12 cellular contexts compared by ENCODE assay signal in the genomic region with DNA sequence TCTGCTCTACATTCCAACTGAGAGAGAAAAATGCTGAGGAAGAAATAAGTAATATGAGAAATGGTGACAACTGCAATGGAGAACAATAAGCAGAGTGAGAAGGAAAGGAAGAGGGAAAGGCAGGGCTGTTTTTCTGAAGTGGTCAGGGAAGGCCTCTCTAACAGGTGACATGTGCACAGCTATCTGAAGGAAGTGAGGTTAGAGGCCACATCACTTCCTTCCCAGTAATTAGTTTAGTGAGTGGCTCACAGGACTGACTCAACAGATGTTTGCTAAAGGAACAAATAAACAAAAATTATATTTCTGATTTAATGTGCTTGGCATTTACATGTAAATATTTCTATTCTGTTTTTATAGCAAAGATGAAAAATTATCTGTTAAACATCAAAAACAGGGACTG.
A peak's percentile ranks its signal among the peaks of the same experiment; 100 is the strongest.
DNase-seq lines count a peak whose midpoint lies in the region; ATAC-seq and TF ChIP-seq lines count a peak whose summit lies in the region.
"Had no signal": no experiment of that assay in that cellular context is flagged by ENCODE, and none has a peak within 500 bp of the region (broad histone marks: within the 10 kb centered on the region; RNA-seq: fewer than 3 reads in every experiment).

No MANE protein-coding gene starts in this region.

- H3K27me3 ChIP-seq in DND-41 (ENCODE audit: insufficient read depth, low read length, poor library complexity) (no peaks in the 10 kb centered on the region), ascending aorta (no peaks in the 10 kb centered on the region)

- 0 out of 2 replicates have a peak overlapping the region, but pooled peaks have one; percentile 33 for H2AFZ ChIP-seq in DND-41 (ENCODE audit: low read depth, low read length)

- no peaks in the 10 kb centered on the region for H3K9me3 ChIP-seq in DND-41 (ENCODE audit: insufficient read depth, low read length, severe bottlenecking)
- H3K9me3 ChIP-seq in ascending aorta = no peaks in the 10 kb centered on the region

- intact Hi-C loops in ascending aorta (cut with DNase I) = loop anchor here (5.0 kb wide), 1 partner anchor 222 kb away; no protein-coding TSS in a partner anchor

- H3K4me3 ChIP-seq in DND-41 (ENCODE audit: low read depth in 1 of 2, low read length in 2 of 2) = no peak overlapping the region
- no peak overlapping the region for H3K4me3 ChIP-seq in fibroblast of mammary gland (ENCODE audit: control insufficient read depth, low read depth, low read length)
- H3K4me3 ChIP-seq in ascending aorta = no peak overlapping the region
- H3K4me3 ChIP-seq: skin epidermis had no signal

- no peak overlapping the region; the same call in 1 of the 2 replicates for H3K9ac ChIP-seq in DND-41 (ENCODE audit: low read depth, low read length)

- H3K4me2 ChIP-seq in DND-41 (ENCODE audit: insufficient read depth, low read length) = peak overlapping the region; percentile 34; the same call in 1 of the 2 replicates

- H3K4me1 ChIP-seq in DND-41 (ENCODE audit: insufficient read depth, low read length) = peaks cover 25% of the 10 kb centered on the region
- H3K4me1 ChIP-seq in ascending aorta = peaks cover 4 to 27% of the 10 kb centered on the region in 2 donors

- H3K79me2 ChIP-seq in DND-41 (ENCODE audit: insufficient read depth, low read length) = peaks cover 33% of the 10 kb centered on the region

- ATAC-seq in DND-41 (ENCODE audit: insufficient read depth, low read depth) (peak; percentile 97), GM21786 (IDR thresholded peaks at IDR 0.05; ENCODE audit: unreplicated experiment) (peak; percentile 32), HG03159 (IDR thresholded peaks at IDR 0.05; ENCODE audit: unreplicated experiment) (no peak)

- H3K36me3 ChIP-seq in DND-41 (ENCODE audit: insufficient read depth, low read length) = peaks cover 12% of the 10 kb centered on the region; the same call in 1 of the 2 replicates
- no peaks in the 10 kb centered on the region for H3K36me3 ChIP-seq in ascending aorta

- H4K20me1 ChIP-seq in DND-41 (ENCODE audit: insufficient read depth, low read length) = no peaks in the 10 kb centered on the region

- TF ChIP-seq CTCF in DND-41 (IDR thresholded peaks at IDR 0.05; ENCODE audit: borderline replicate concordance, extremely low read depth, low read length, poor library complexity, severe bottlenecking) (no peak), fibroblast of mammary gland (conservative IDR thresholded peaks at IDR 0.05; ENCODE audit: control insufficient read depth, insufficient read depth, low read depth, low read length) (no peak), ascending aorta (IDR thresholded peaks at IDR 0.05) (no peak)

- H3K27ac ChIP-seq in DND-41 (ENCODE audit: low read length) (peak overlapping the region; percentile 59), ascending aorta (no peak overlapping the region)

- peak; percentile 60 for DNase-seq in DND-41
- peak; percentile 14 for DNase-seq in RPMI7951 (ENCODE audit: low read depth)
- DNase-seq in fibroblast of mammary gland (ENCODE audit: low read depth) = peak; percentile 41
- no peak for DNase-seq in UCSD-AML1 (lab: John Stamatoyannopoulos, UW; ENCODE audit: unreplicated experiment)
- no peak for DNase-seq in ascending aorta (ENCODE audit: low spot score in 2 of 2)
- no peak for DNase-seq in activated T-cell treated with anti-CD3 and anti-CD28 coated beads, Interleukin-2, amount 50 U/mL, for 48 hours
- DNase-seq: activated T-cell treated with anti-CD3 and anti-CD28 coated beads for 4 hours, kidney, T-helper 9 cell had no signal

Comparison
In these comparisons a context has a peak if more than half of its experiments do, and no peak if none do; other contexts are left out.
1. DNase-seq: peak in DND-41 (single experiment), RPMI7951 (single experiment) and fibroblast of mammary gland (single experiment); none in UCSD-AML1 (single experiment), ascending aorta (0 of 2) and activated T-cell treated with anti-CD3 and anti-CD28 coated beads, Interleukin-2, amount 50 U/mL, for 48 hours (0 of 2).